Comparison of ENCODE assay signal across 27 cellular contexts in the genomic region with DNA sequence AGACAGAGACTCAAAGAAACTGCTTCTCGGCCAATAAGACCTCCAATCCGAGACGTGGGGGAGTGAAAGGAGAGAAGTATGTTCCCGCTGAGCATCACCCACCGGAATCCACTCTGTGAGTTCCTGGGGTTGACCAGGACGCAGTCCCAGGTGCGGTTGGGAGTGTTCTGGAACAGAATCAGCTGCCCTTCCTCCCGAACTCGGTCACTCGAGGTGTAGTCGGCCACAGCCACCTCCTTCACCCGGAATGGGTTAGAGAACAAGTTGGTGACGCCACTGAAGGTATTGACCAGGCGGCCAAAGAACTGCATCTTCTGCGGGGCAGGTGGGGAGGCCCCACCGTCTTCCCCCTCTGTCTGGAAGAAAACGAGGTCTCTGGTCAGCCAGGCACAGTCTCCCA. TPM values are rescaled to one million over a fixed set of nuclear protein-coding genes. Genes with fewer than 3 reads are reported as not detected.
"Had no signal": no experiment of that assay in that cellular context is flagged by ENCODE, and none has a peak within 500 bp of the region (broad histone marks: within the 10 kb centered on the region; RNA-seq: fewer than 3 reads in every experiment).

No MANE protein-coding gene starts in this region.

- H3K36me3 ChIP-seq: adrenal gland, cardiac muscle cell, ovary had no signal

- DNase-seq: activated CD4-positive, alpha-beta T cell treated with anti-CD3 and anti-CD28 coated beads for 4 hours; activated CD4-positive, alpha-beta T cell treated with anti-CD3 and anti-CD28 coated beads, Interleukin-2, amount 50 U/mL, for 4 hours; activated naive CD4-positive, alpha-beta T cell; activated T-cell treated with anti-CD3 and anti-CD28 coated beads for 4 hours; activated T-cell treated with anti-CD3 and anti-CD28 coated beads, Interleukin-2, amount 50 U/mL, for 72 hours; adrenal gland; aorta; body of pancreas; cortex of kidney; effector memory CD8-positive, alpha-beta T cell; erythroblast; hypothalamus; immature natural killer cell; kidney glomerular epithelial cell; left lung; ovary; retina; stimulated activated CD4-positive, alpha-beta T cell treated with anti-CD3 and anti-CD28 coated beads, Interleukin-2, amount 100 ng/mL, for 24 hours; stimulated activated naive CD4-positive, alpha-beta T cell; T-helper 1 cell had no signal

- H3K4me3 ChIP-seq: adrenal gland, body of pancreas, cardiac muscle cell, left lung, ovary, smooth muscle cell, suprapubic skin, tibial nerve had no signal

- H3K27me3 ChIP-seq: adrenal gland, body of pancreas, cardiac muscle cell, left lung, ovary, suprapubic skin, tibial nerve had no signal

- H3K9me3 ChIP-seq: adrenal gland, body of pancreas, left lung, ovary, suprapubic skin, tibial nerve had no signal

- H3K27ac ChIP-seq: adrenal gland, body of pancreas, cardiac muscle cell, left lung, ovary, suprapubic skin, tibial nerve had no signal

- H3K4me2 ChIP-seq: smooth muscle cell had no signal

- ATAC-seq: activated naive CD4-positive, alpha-beta T cell treated with anti-CD3 and anti-CD28 coated beads, Interleukin-2, amount 50 U/mL, for 72 hours; activated T-cell treated with anti-CD3 and anti-CD28 coated beads, Interleukin-2, amount 50 U/mL, for 72 hours; body of pancreas; effector memory CD8-positive, alpha-beta T cell; left lung; natural killer cell treated with Interleukin-12 subunit alpha and Interleukin-12 subunit beta and Interleukin-15 and Interleukin-18, amount 100 ng/mL, for 72 hours had no signal

RNA-seq across cellular contexts. Expression of gene BAIAP2L2, which starts 58.6 kb away (rescaled TPM):
- total RNA-seq: cerebellum had no signal
